Comparison of ENCODE assay signal across 1 cellular context in the genomic region with DNA sequence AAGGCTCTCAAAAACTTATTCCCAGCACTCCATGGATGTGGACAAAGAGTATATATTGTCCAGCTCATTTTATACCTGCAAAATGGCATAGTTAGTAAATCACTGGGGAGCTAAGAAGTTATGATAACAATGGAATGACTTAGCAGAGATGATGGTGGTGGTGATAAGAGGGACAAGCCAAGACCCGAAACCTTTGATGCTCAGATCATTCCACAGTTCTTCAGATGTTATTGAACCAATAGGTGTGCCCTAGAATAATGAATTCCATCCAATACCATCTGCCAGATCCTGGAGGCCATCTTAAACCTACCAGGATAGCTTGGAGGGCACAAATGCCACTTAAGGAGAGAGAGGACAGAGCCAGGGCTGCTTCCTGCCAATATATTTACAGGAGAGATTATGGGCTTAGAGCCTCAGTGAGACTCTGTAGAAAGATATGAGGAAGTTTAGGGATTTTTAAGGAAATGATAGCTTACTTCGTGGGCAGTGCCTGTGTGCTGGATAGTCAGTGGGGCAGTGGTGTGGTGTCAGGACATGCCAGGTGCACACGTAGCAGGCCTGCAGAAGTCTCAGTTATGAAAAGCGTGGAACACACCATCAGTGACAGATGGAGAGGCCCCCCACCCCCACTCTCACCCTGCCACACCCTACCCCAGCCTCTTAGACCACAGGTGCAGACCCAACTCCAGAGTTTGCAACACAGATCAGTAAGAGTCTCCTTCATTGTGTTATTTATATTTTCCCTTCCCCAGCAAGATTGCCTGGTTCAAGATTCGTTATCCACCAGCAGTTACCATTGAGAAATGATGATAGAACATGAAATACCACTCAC.
TF ChIP-seq lines count a peak whose summit lies in the region.

No MANE protein-coding gene starts in this region.

TF ChIP-seq in SK-N-SH, 30 proteins besides CTCF, POLR2A, EP300 and RAD21 (continued from another document):
- TF ChIP-seq TEAD4 (IDR thresholded peaks at IDR 0.05; ENCODE audit: borderline replicate concordance, insufficient read depth) (no peak), FOXM1 (IDR thresholded peaks at IDR 0.05; ENCODE audit: low read depth) (no peak), SIN3A (IDR thresholded peaks at IDR 0.05; ENCODE audit: borderline replicate concordance, low read depth, low read length) (no peak), RFX5 (IDR thresholded peaks at IDR 0.05; ENCODE audit: low read length) (no peak), SMC3 (IDR thresholded peaks at IDR 0.05; ENCODE audit: low read depth, low read length) (no peak), YY1 (IDR thresholded peaks at IDR 0.05; ENCODE audit: low read depth) (no peak), FOXJ3 (CRISPR knock-in tag; IDR thresholded peaks at IDR 0.05) (no peak), EZH2phosphoT487 (IDR thresholded peaks at IDR 0.05; ENCODE audit: borderline replicate concordance, low read depth) (no peak)
- TF ChIP-seq, protein P1, sequence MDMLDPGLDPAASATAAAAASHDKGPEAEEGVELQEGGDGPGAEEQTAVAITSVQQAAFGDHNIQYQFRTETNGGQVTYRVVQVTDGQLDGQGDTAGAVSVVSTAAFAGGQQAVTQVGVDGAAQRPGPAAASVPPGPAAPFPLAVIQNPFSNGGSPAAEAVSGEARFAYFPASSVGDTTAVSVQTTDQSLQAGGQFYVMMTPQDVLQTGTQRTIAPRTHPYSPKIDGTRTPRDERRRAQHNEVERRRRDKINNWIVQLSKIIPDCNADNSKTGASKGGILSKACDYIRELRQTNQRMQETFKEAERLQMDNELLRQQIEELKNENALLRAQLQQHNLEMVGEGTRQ (IDR thresholded peaks at IDR 0.05; ENCODE audit: borderline replicate concordance, low read depth, low read length), result no peak
- TF ChIP-seq, protein P2, sequence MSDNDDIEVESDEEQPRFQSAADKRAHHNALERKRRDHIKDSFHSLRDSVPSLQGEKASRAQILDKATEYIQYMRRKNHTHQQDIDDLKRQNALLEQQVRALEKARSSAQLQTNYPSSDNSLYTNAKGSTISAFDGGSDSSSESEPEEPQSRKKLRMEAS (IDR thresholded peaks at IDR 0.05; ENCODE audit: low read depth), result no peak
- TF ChIP-seq, protein P3, sequence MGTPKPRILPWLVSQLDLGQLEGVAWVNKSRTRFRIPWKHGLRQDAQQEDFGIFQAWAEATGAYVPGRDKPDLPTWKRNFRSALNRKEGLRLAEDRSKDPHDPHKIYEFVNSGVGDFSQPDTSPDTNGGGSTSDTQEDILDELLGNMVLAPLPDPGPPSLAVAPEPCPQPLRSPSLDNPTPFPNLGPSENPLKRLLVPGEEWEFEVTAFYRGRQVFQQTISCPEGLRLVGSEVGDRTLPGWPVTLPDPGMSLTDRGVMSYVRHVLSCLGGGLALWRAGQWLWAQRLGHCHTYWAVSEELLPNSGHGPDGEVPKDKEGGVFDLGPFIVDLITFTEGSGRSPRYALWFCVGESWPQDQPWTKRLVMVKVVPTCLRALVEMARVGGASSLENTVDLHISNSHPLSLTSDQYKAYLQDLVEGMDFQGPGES (IDR thresholded peaks at IDR 0.05; ENCODE audit: low read depth, low read length), result no peak
- TF ChIP-seq, protein P4, sequence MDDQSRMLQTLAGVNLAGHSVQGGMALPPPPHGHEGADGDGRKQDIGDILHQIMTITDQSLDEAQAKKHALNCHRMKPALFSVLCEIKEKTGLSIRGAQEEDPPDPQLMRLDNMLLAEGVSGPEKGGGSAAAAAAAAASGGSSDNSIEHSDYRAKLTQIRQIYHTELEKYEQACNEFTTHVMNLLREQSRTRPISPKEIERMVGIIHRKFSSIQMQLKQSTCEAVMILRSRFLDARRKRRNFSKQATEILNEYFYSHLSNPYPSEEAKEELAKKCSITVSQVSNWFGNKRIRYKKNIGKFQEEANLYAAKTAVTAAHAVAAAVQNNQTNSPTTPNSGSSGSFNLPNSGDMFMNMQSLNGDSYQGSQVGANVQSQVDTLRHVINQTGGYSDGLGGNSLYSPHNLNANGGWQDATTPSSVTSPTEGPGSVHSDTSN (IDR thresholded peaks at IDR 0.05), result no peak
